ENCODE assay signal across 8 cellular contexts in genomic region chr11:19241260-19242183, GRCh38.
DNase-seq lines count a peak whose midpoint lies in the region; ATAC-seq lines count a peak whose summit lies in the region.

No MANE protein-coding gene starts in this region.

- H3K36me3 ChIP-seq in adipocyte (ENCODE audit: control insufficient read depth, insufficient read depth, low read length, severe bottlenecking) = no peaks in the 10 kb centered on the region

- peaks cover 14% of the 10 kb centered on the region for H3K27me3 ChIP-seq in adipocyte (replicated peaks; ENCODE audit: control insufficient read depth, insufficient read depth, low read length)

- peak overlapping the region; percentile 48 for H3K9ac ChIP-seq in adipocyte (ENCODE audit: low read length)

- ATAC-seq in HG02623 (IDR thresholded peaks at IDR 0.05; ENCODE audit: unreplicated experiment) = peak; percentile 22

- H3K9me3 ChIP-seq in adipocyte (ENCODE audit: control insufficient read depth, low read length) = no peaks in the 10 kb centered on the region

- peaks cover 19% of the 10 kb centered on the region for H3K4me1 ChIP-seq in adipocyte (ENCODE audit: control insufficient read depth, insufficient read depth, low read length)

- peak; percentile 11 for DNase-seq in stimulated activated CD4-positive, alpha-beta T cell treated with anti-CD3 and anti-CD28 coated beads, Interleukin-12 subunit alpha, Interleukin-12 subunit beta, amount 100 ng/mL, for 4 hours
- DNase-seq in stimulated activated CD4-positive, alpha-beta T cell treated with anti-CD3 and anti-CD28 coated beads, Interleukin-4, amount 100 ng/mL, for 4 hours = no peak
- DNase-seq in NCI-H1105 treated with DMSO at 0.1 percent for 48 hours (lab: John Stamatoyannopoulos, UW) (peak; percentile 6), adipocyte (ENCODE audit: low read depth) (no peak), islet precursor cell (peak; percentile 65), UCSD-AML1 (lab: John Stamatoyannopoulos, UW; ENCODE audit: unreplicated experiment) (no peak)
- peak; percentile 28 to 44 for DNase-seq in stimulated activated CD4-positive, alpha-beta T cell treated with anti-CD3 and anti-CD28 coated beads, Interleukin-4, amount 100 ng/mL, for 48 hours (ENCODE audit: low read depth in 2 of 2)

- peak overlapping the region; percentile 79 for H3K4me3 ChIP-seq in adipocyte (ENCODE audit: low read length)

Comparison
In these comparisons a context has a peak if more than half of its experiments do, and no peak if none do; other contexts are left out.
1. DNase-seq: peak in stimulated activated CD4-positive, alpha-beta T cell treated with anti-CD3 and anti-CD28 coated beads, Interleukin-12 subunit alpha, Interleukin-12 subunit beta, amount 100 ng/mL, for 4 hours (single experiment), NCI-H1105 treated with DMSO at 0.1 percent for 48 hours (single experiment), islet precursor cell (single experiment) and stimulated activated CD4-positive, alpha-beta T cell treated with anti-CD3 and anti-CD28 coated beads, Interleukin-4, amount 100 ng/mL, for 48 hours (2 of 2); none in stimulated activated CD4-positive, alpha-beta T cell treated with anti-CD3 and anti-CD28 coated beads, Interleukin-4, amount 100 ng/mL, for 4 hours (0 of 2), adipocyte (single experiment) and UCSD-AML1 (single experiment).